ENCODE assay signal across 24 cellular contexts in the genomic region with DNA sequence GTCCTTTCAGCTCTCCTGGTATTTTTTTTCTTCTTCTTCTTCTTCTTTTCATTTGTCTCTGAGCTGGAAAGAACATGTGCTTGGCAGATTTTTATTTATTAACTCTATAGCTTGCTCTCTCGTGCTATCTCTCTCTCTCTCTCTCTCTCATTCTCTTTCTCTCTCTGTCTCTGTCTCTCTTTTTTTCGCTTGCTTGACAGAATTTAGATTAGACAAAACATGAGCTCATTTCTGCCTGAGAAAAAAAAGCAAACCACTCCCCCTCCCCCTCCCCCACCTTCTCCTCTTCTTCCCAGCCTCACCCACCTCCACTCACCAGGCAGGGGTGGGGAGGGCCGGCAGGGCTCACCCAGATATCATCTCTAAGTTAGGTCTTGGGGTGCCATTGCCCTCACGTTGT.
DNase-seq lines count a peak whose midpoint lies in the region; FAIRE-seq and TF ChIP-seq lines count a peak whose summit lies in the region.
"Had no signal": no experiment of that assay in that cellular context is flagged by ENCODE, and none has a peak within 500 bp of the region (broad histone marks: within the 10 kb centered on the region; RNA-seq: fewer than 3 reads in every experiment).

No MANE protein-coding gene starts in this region.

- H3K27me3 Mint-ChIP-seq in astrocyte (ENCODE audit: low read depth, unreplicated experiment) (peaks cover 8% of the 10 kb centered on the region), mesothelial cell of epicardium (ENCODE audit: low read depth) (no peaks in the 10 kb centered on the region)

- H3K4me1 ChIP-seq in HEK293 (ENCODE audit: control insufficient read depth, insufficient read depth, low read length) (peaks cover 13% of the 10 kb centered on the region), astrocyte (ENCODE audit: insufficient read depth, low read length) (no peaks in the 10 kb centered on the region), parathyroid adenoma (peaks cover 47% of the 10 kb centered on the region)
- no peaks in the 10 kb centered on the region for H3K4me1 ChIP-seq in effector memory CD4-positive, alpha-beta T cell (ENCODE audit: control insufficient read depth, insufficient read depth, low read length, poor library complexity, severe bottlenecking)

- peak overlapping the region; percentile 75 for H3K27ac Mint-ChIP-seq in astrocyte (ENCODE audit: unreplicated experiment)
- peak overlapping the region; percentile 86 for H3K27ac Mint-ChIP-seq in mesothelial cell of epicardium
- H3K27ac Mint-ChIP-seq: CD14-positive monocyte had no signal

- FAIRE-seq in astrocyte (lab: Jason Lieb, UNC) = peak; percentile 49
- FAIRE-seq: GM12892, H54 had no signal

- H3K27me3 ChIP-seq in astrocyte (ENCODE audit: insufficient read depth, low read length) (no peaks in the 10 kb centered on the region), parathyroid adenoma (ENCODE audit: control insufficient read depth, insufficient read depth, low read length) (no peaks in the 10 kb centered on the region)
- no peaks in the 10 kb centered on the region for H3K27me3 ChIP-seq in effector memory CD4-positive, alpha-beta T cell (replicated peaks; ENCODE audit: control insufficient read depth, insufficient read depth, low read length, poor library complexity, severe bottlenecking)
- H3K27me3 ChIP-seq: BE2C had no signal

- CTCF ChIA-PET in HEK293 (lab: Yijun Ruan, JAX) = interaction anchor here (0.6 to 1.8 kb wide), 8 partner anchors 10 to 745 kb away, joined by 3 to 10 read pairs (median 4); a partner anchor contains a TSS

- H3K27ac ChIP-seq in HEK293 (ENCODE audit: extremely low read depth, low read depth, low read length) (peak overlapping the region; percentile 68), astrocyte (ENCODE audit: low read depth, low read length) (no peak overlapping the region), parathyroid adenoma (peak overlapping the region; percentile 99), caudate nucleus (ENCODE audit: low read depth, low read length) (no peak overlapping the region)
- H3K27ac ChIP-seq in effector memory CD4-positive, alpha-beta T cell (ENCODE audit: insufficient read depth, low read length, poor library complexity, severe bottlenecking) = no peak overlapping the region
- H3K27ac ChIP-seq: RWPE1 had no signal

- H2AFZ ChIP-seq in astrocyte (ENCODE audit: low read depth, low read length) (no peak overlapping the region), parathyroid adenoma (no peak overlapping the region)

- H4K20me1 ChIP-seq in astrocyte (ENCODE audit: insufficient read depth, low read length) = no peaks in the 10 kb centered on the region

- POLR2A ChIA-PET in HEK293 (lab: Yijun Ruan, JAX) = interaction anchor here (1.3 to 2.7 kb wide), 2 partner anchors 23 to 255 kb away, joined by 3 to 19 read pairs; a partner anchor contains a TSS

- H3K9me3 Mint-ChIP-seq in astrocyte (ENCODE audit: unreplicated experiment) (no peaks in the 10 kb centered on the region), mesothelial cell of epicardium (no peaks in the 10 kb centered on the region)
- H3K9me3 Mint-ChIP-seq: CD14-positive monocyte had no signal

- H3K9ac ChIP-seq in astrocyte (ENCODE audit: low read length) (no peak overlapping the region), parathyroid adenoma (peak overlapping the region; percentile 28)

- H3K4me1 Mint-ChIP-seq in astrocyte (ENCODE audit: low read depth, unreplicated experiment) = peaks cover 5% of the 10 kb centered on the region
- peaks cover 36% of the 10 kb centered on the region for H3K4me1 Mint-ChIP-seq in mesothelial cell of epicardium
- H3K4me1 Mint-ChIP-seq: CD14-positive monocyte had no signal

- no peak overlapping the region for H3K4me3 Mint-ChIP-seq in astrocyte (ENCODE audit: unreplicated experiment)
- no peak overlapping the region for H3K4me3 Mint-ChIP-seq in mesothelial cell of epicardium
- H3K4me3 Mint-ChIP-seq: CD14-positive monocyte had no signal

- H3K36me3 Mint-ChIP-seq in astrocyte (ENCODE audit: low read depth, unreplicated experiment) (no peaks in the 10 kb centered on the region), mesothelial cell of epicardium (no peaks in the 10 kb centered on the region)
- H3K36me3 Mint-ChIP-seq: CD14-positive monocyte had no signal

- DNase-seq in astrocyte (ENCODE audit: low read depth) (no peak), mesothelial cell of epicardium (ENCODE audit: low spot score in 2 of 2, unreplicated experiment in 2 of 2) (no peak), caudate nucleus (lab: John Stamatoyannopoulos, UW) (no peak), NCI-H2029 treated with DMSO at 0.1 percent for 48 hours (lab: John Stamatoyannopoulos, UW) (no peak), RPMI8226 (no peak)
- no peak for DNase-seq in effector memory CD4-positive, alpha-beta T cell
- DNase-seq: 8988T; ACHN; BE2C; Calu3; DMS79 treated with DMSO at 0.1 percent for 48 hours; Kasumi-1; NCI-H1092 treated with DMSO at 0.1 percent for 48 hours; NCI-H1436; NCI-H187; NCI-H2171 treated with DMSO at 0.1 percent for 48 hours; NK-92 treated with Interleukin-12 subunit alpha and Interleukin-12 subunit beta, amount 100 ng/mL, for 24 hours; SHP77 had no signal

- no peaks in the 10 kb centered on the region for H3K36me3 ChIP-seq in HEK293 (ENCODE audit: control insufficient read depth in 2 of 2, insufficient read depth in 1 of 2, low read length in 2 of 2)
- no peaks in the 10 kb centered on the region for H3K36me3 ChIP-seq in astrocyte (ENCODE audit: insufficient read depth, low read length)
- H3K36me3 ChIP-seq in parathyroid adenoma (ENCODE audit: control insufficient read depth, insufficient read depth, low read length) = no peaks in the 10 kb centered on the region
- no peaks in the 10 kb centered on the region for H3K36me3 ChIP-seq in effector memory CD4-positive, alpha-beta T cell (ENCODE audit: control insufficient read depth, insufficient read depth, low read length)
- H3K36me3 ChIP-seq: BE2C had no signal

- H3K79me2 ChIP-seq in astrocyte (ENCODE audit: insufficient read depth, low read length) (no peaks in the 10 kb centered on the region), parathyroid adenoma (no peaks in the 10 kb centered on the region)

- TF ChIP-seq CTCF in HEK293 (tag by site-specific recombination; IDR thresholded peaks at IDR 0.05) (no peak), astrocyte (IDR thresholded peaks at IDR 0.05; ENCODE audit: insufficient read depth, low read depth, low read length) (no peak), mesothelial cell of epicardium (IDR thresholded peaks at IDR 0.05; ENCODE audit: unreplicated experiment) (no peak), parathyroid adenoma (IDR thresholded peaks at IDR 0.05) (no peak)

- no peaks in the 10 kb centered on the region for H3K9me3 ChIP-seq in HEK293 (ENCODE audit: control insufficient read depth, insufficient read depth, low read depth, low read length)
- H3K9me3 ChIP-seq in astrocyte (ENCODE audit: insufficient read depth, low read depth, low read length) = no peaks in the 10 kb centered on the region
- H3K9me3 ChIP-seq in parathyroid adenoma (ENCODE audit: control insufficient read depth, low read length) = no peaks in the 10 kb centered on the region
- H3K9me3 ChIP-seq in effector memory CD4-positive, alpha-beta T cell (ENCODE audit: control insufficient read depth, low read length) = no peaks in the 10 kb centered on the region
- H3K9me3 ChIP-seq: BE2C had no signal

- no peak overlapping the region for H3K4me3 ChIP-seq in HEK293 (ENCODE audit: low read depth, low read length)
- no peak overlapping the region for H3K4me3 ChIP-seq in astrocyte (ENCODE audit: insufficient read depth, low read depth, low read length)
- H3K4me3 ChIP-seq in parathyroid adenoma (ENCODE audit: low read depth, low read length) = peak overlapping the region; percentile 2
- H3K4me3 ChIP-seq in effector memory CD4-positive, alpha-beta T cell (ENCODE audit: insufficient read depth, low read depth, low read length, poor library complexity, severe bottlenecking) = no peak overlapping the region

- H3K4me2 ChIP-seq in astrocyte (ENCODE audit: low read length) = no peak overlapping the region
- H3K4me2 ChIP-seq in parathyroid adenoma (ENCODE audit: low read length) = no peak overlapping the region

TF ChIP-seq in HEK293, 187 proteins besides CTCF, POLR2A, EP300 and RAD21:
- TF ChIP-seq EGR2 (tag by site-specific recombination; IDR thresholded peaks at IDR 0.05; ENCODE audit: low read depth) (0 out of 2 replicates have a peak, but pooled peaks have one; percentile 21), ZNF596 (tag by site-specific recombination; IDR thresholded peaks at IDR 0.05) (peak; percentile 58), ZFHX2 (tag by site-specific recombination; conservative IDR thresholded peaks at IDR 0.05) (no peak)

Comparison
In these comparisons a context has a peak if more than half of its experiments do, and no peak if none do; other contexts are left out.
1. H3K27ac ChIP-seq: peak in HEK293 (single experiment) and parathyroid adenoma (single experiment); none in astrocyte (single experiment), effector memory CD4-positive, alpha-beta T cell (single experiment) and caudate nucleus (single experiment).